In genomic region chr10:27687326-27687725, GRCh38 we compare ENCODE assay signal across 18 cellular contexts. TPM values are rescaled to one million over a fixed set of nuclear protein-coding genes. Genes with fewer than 3 reads are reported as not detected.
DNase-seq lines count a peak whose midpoint lies in the region; ATAC-seq and TF ChIP-seq lines count a peak whose summit lies in the region.
"Had no signal": no experiment of that assay in that cellular context is flagged by ENCODE, and none has a peak within 500 bp of the region (broad histone marks: within the 10 kb centered on the region; RNA-seq: fewer than 3 reads in every experiment).

No MANE protein-coding gene starts in this region.

- peaks cover 3% of the 10 kb centered on the region; the same call in 1 of the 2 replicates for H3K9me3 Mint-ChIP-seq in HFFc6

- peak overlapping the region; percentile 59 for H3K4me2 ChIP-seq in osteoblast (ENCODE audit: insufficient read depth, low read length)
- H3K4me2 ChIP-seq: A549 had no signal

- peak overlapping the region; percentile 74 for H3K27ac Mint-ChIP-seq in HFFc6

- no peaks in the 10 kb centered on the region for H3K79me2 ChIP-seq in osteoblast (ENCODE audit: insufficient read depth, low read length)

- H2AFZ ChIP-seq in osteoblast (ENCODE audit: low read length), result peak overlapping the region; percentile 61

- H3K27me3 ChIP-seq in brain microvascular endothelial cell (replicated peaks) (no peaks in the 10 kb centered on the region), osteoblast (ENCODE audit: insufficient read depth, low read length) (no peaks in the 10 kb centered on the region)

- H3K4me3 Mint-ChIP-seq in HFFc6, result peak overlapping the region; percentile 73
- H3K4me3 Mint-ChIP-seq: CD14-positive monocyte had no signal

- peaks cover 9% of the 10 kb centered on the region for H3K4me1 ChIP-seq in osteoblast (ENCODE audit: insufficient read depth, low read length)
- H3K4me1 ChIP-seq: A549 had no signal

- H3K27ac ChIP-seq in brain microvascular endothelial cell, result no peak overlapping the region
- no peak overlapping the region for H3K27ac ChIP-seq in osteoblast (ENCODE audit: low read depth, low read length)
- H3K27ac ChIP-seq: A549 had no signal

- H3K36me3 ChIP-seq in brain microvascular endothelial cell (replicated peaks) (no peaks in the 10 kb centered on the region), osteoblast (ENCODE audit: insufficient read depth, low read length) (no peaks in the 10 kb centered on the region)

- in situ Hi-C loops in brain microvascular endothelial cell (cut with HindIII; ENCODE audit: low pct_ligation_motif_present, low sequenced_read_pairs), result no loop called here

- H3K36me3 Mint-ChIP-seq in HFFc6 (ENCODE audit: low read depth), result peaks cover 42% of the 10 kb centered on the region
- H3K36me3 Mint-ChIP-seq: CD14-positive monocyte had no signal

- DNase-seq in Daoy (ENCODE audit: low read depth) (peak; percentile 35), HFFc6 (no peak), brain microvascular endothelial cell (peak; percentile 27), osteoblast (ENCODE audit: insufficient read length, low spot score, missing footprints) (no peak), AML-193 (lab: John Stamatoyannopoulos, UW) (no peak), NCI-H1048 (lab: John Stamatoyannopoulos, UW) (no peak)
- DNase-seq: COR-L47; Karpas-422; NCI-H1417 treated with DMSO at 0.1 percent for 48 hours; NCI-H1930; NCI-H446; NCI-H69; NK-92 treated with Interleukin-12 subunit alpha and Interleukin-12 subunit beta, amount 100 ng/mL, for 24 hours; SHP77 treated with DMSO at 0.1 percent for 48 hours had no signal

- no peak for ATAC-seq in GM18517 (IDR thresholded peaks at IDR 0.05; ENCODE audit: unreplicated experiment)
- ATAC-seq: A549 had no signal

- no peaks in the 10 kb centered on the region for H3K9me3 ChIP-seq in osteoblast (ENCODE audit: low read depth, low read length)
- H3K9me3 ChIP-seq: A549 had no signal

- H4K20me1 ChIP-seq in osteoblast (ENCODE audit: insufficient read depth, low read length), result no peaks in the 10 kb centered on the region

- H3K4me3 ChIP-seq in brain microvascular endothelial cell (ENCODE audit: low read depth, low read length) (no peak overlapping the region), osteoblast (ENCODE audit: insufficient read depth, low read length) (peak overlapping the region; percentile 18)
- H3K4me3 ChIP-seq: A549 had no signal

- peaks cover 43% of the 10 kb centered on the region for H3K4me1 Mint-ChIP-seq in HFFc6 (ENCODE audit: low read depth)
- H3K4me1 Mint-ChIP-seq: CD14-positive monocyte had no signal

- no peak for TF ChIP-seq CTCF in HFFc6 (IDR thresholded peaks at IDR 0.05)
- TF ChIP-seq CTCF in brain microvascular endothelial cell (IDR thresholded peaks at IDR 0.05; ENCODE audit: low read depth, low read length, missing control alignments), result no peak
- TF ChIP-seq CTCF in osteoblast (IDR thresholded peaks at IDR 0.05; ENCODE audit: extremely low read depth, low read depth, low read length), result no peak

- peaks cover 3% of the 10 kb centered on the region for H3K27me3 Mint-ChIP-seq in HFFc6 (ENCODE audit: insufficient read depth)

RNA-seq across cellular contexts. Expression of gene MKX, which starts 58.3 kb away (rescaled TPM):
- total RNA-seq in Daoy (2014; rRNA removed; shearing (Covaris generic)), result 0.39 and 1.6 TPM in 2 replicates
- 10 to 100 TPM; 36.6 to 99.7 (median 40.6) TPM for total RNA-seq in HFFc6 (2021; fragmentation: NEBNext Ultra II Directional; extraction: Animal tissue kit (Norgen Biotek cat#: 25700))
- total RNA-seq in osteoblast, result 6.5 and 15.3 TPM in 2 replicates
- total RNA-seq: OCI-LY7 had no signal

Comparison
In these comparisons a context has a peak if more than half of its experiments do, and no peak if none do; other contexts are left out.
1. DNase-seq: peak in Daoy (single experiment) and brain microvascular endothelial cell (single experiment); none in HFFc6 (single experiment), osteoblast (single experiment), AML-193 (0 of 2) and NCI-H1048 (single experiment).